Comparison of ENCODE assay signal across 37 cellular contexts in the genomic region with DNA sequence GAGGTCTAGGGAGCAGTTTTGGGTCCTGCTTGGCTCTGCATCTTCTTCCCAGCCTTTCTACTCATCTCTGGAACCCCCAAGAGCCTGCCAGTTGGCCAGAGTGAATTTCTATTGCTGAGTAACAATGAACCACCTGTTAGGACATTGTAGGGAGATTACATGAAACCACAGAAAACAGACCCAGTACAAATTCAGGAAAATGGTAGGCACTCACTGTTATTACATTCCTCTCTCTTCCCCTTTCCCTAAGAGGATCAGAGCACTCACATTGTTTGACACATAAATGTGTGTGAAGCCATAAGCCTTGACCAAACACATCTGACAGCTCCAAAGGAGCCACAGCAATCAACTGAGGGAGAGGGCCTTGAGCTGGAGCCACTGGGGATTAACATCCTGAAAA.
"Had no signal": no experiment of that assay in that cellular context is flagged by ENCODE, and none has a peak within 500 bp of the region (broad histone marks: within the 10 kb centered on the region; RNA-seq: fewer than 3 reads in every experiment).

No MANE protein-coding gene starts in this region.

- DNase-seq: activated CD4-positive, alpha-beta memory T cell treated with anti-CD3 and anti-CD28 coated beads, Interleukin-2, amount 10 ng/mL, durations not matched to agents 7 days and 5 days; activated CD4-positive, alpha-beta T cell treated with anti-CD3 and anti-CD28 coated beads for 1 hour; activated CD4-positive, alpha-beta T cell treated with anti-CD3 and anti-CD28 coated beads for 36 hours; activated CD4-positive, alpha-beta T cell treated with anti-CD3 and anti-CD28 coated beads for 48 hours; activated CD4-positive, alpha-beta T cell treated with anti-CD3 and anti-CD28 coated beads, Interleukin-2, amount 50 U/mL, for 48 hours; activated CD4-positive, CD25-positive, alpha-beta regulatory T cell; activated CD8-positive, alpha-beta memory T cell treated with anti-CD3 and anti-CD28 coated beads for 24 hours; activated CD8-positive, alpha-beta memory T cell treated with anti-CD3 and anti-CD28 coated beads, Interleukin-2, amount 10 ng/mL, durations not matched to agents 7 days and 5 days; activated CD8-positive, alpha-beta memory T cell treated with anti-CD3 and anti-CD28 coated beads, Interleukin-2, amount 50 U/mL, for 48 hours; activated CD8-positive, alpha-beta T cell treated with anti-CD3 and anti-CD28 coated beads, Interleukin-2, amount 10 ng/mL, durations not matched to agents 7 days and 5 days; activated effector memory CD4-positive, alpha-beta T cell treated with Interleukin-2 at 50 U/mL for 16 hours; activated gamma-delta T cell; activated naive CD4-positive, alpha-beta T cell treated with anti-CD3 and anti-CD28 coated beads, Interleukin-2, amount 10 ng/mL, durations not matched to agents 7 days and 5 days; activated naive CD4-positive, alpha-beta T cell treated with Interleukin-2 at 50 U/mL for 16 hours; activated naive CD8-positive, alpha-beta T cell treated with anti-CD3 and anti-CD28 coated beads, Interleukin-2, amount 10 ng/mL, durations not matched to agents 7 days and 5 days; activated naive CD8-positive, alpha-beta T cell treated with anti-CD3 and anti-CD28 coated beads, Interleukin-2, amount 50 U/mL, for 24 hours; activated T-cell treated with anti-CD3 and anti-CD28 coated beads, Interleukin-2, amount 50 U/mL, for 24 hours; activated T-cell treated with anti-CD3 and anti-CD28 coated beads, Interleukin-2, amount 50 U/mL, for 48 hours; amygdala; anterior cingulate cortex; caudate nucleus; cerebellar nuclear complex; T-helper 1 cell; T-helper 2 cell; T-helper 9 cell had no signal

- H3K27ac Mint-ChIP-seq: activated CD4-positive, alpha-beta memory T cell treated with anti-CD3 and anti-CD28 coated beads, Interleukin-2, amount 10 ng/mL, durations not matched to agents 7 days and 5 days; activated CD4-positive, alpha-beta T cell treated with anti-CD3 and anti-CD28 coated beads for 36 hours; activated CD8-positive, alpha-beta memory T cell treated with anti-CD3 and anti-CD28 coated beads, Interleukin-2, amount 10 ng/mL, durations not matched to agents 7 days and 5 days; activated CD8-positive, alpha-beta T cell treated with anti-CD3 and anti-CD28 coated beads, Interleukin-2, amount 10 ng/mL, durations not matched to agents 7 days and 5 days; activated naive CD4-positive, alpha-beta T cell treated with anti-CD3 and anti-CD28 coated beads, Interleukin-2, amount 10 ng/mL, durations not matched to agents 7 days and 5 days; activated naive CD4-positive, alpha-beta T cell treated with anti-CD3 and anti-CD28 coated beads, Interleukin-2, amount 50 U/mL, for 24 hours; activated naive CD8-positive, alpha-beta T cell; activated naive CD8-positive, alpha-beta T cell treated with anti-CD3 and anti-CD28 coated beads, Interleukin-2, amount 10 ng/mL, durations not matched to agents 7 days and 5 days; activated naive CD8-positive, alpha-beta T cell treated with anti-CD3 and anti-CD28 coated beads, Interleukin-2, amount 50 U/mL, for 24 hours; activated T-cell treated with anti-CD3 and anti-CD28 coated beads, Interleukin-2, amount 50 U/mL, for 24 hours; activated T-helper 2 cell treated with anti-CD3 and anti-CD28 coated beads, Interferon-gamma antibody, Interleukin-2, Interleukin-4, amounts not matched to agents 10 μg/mL and 5 μg/mL and 100 μg/mL, durations not matched to agents 14 hours and 24 hours and 36 hours; brain; T-helper 1 cell treated with Interleukin-12 subunit alpha and Interleukin-12 subunit beta and Interleukin-4 antibody, amounts not matched to agents 30 μg/mL and 1 μg/mL, for 36 hours; T-helper 2 cell treated with Interferon-gamma antibody and Interleukin-4, amounts not matched to agents 5 μg/mL and 100 μg/mL, for 36 hours; WTC11 had no signal

- H3K4me3 ChIP-seq: ascending aorta, cardiac muscle cell had no signal

- H3K4me3 Mint-ChIP-seq: activated CD4-positive, alpha-beta memory T cell treated with anti-CD3 and anti-CD28 coated beads, Interleukin-2, amount 10 ng/mL, durations not matched to agents 7 days and 5 days; activated CD4-positive, alpha-beta T cell treated with anti-CD3 and anti-CD28 coated beads for 36 hours; activated CD8-positive, alpha-beta memory T cell treated with anti-CD3 and anti-CD28 coated beads, Interleukin-2, amount 10 ng/mL, durations not matched to agents 7 days and 5 days; activated CD8-positive, alpha-beta T cell treated with anti-CD3 and anti-CD28 coated beads, Interleukin-2, amount 10 ng/mL, durations not matched to agents 7 days and 5 days; activated naive CD4-positive, alpha-beta T cell treated with anti-CD3 and anti-CD28 coated beads, Interleukin-2, amount 10 ng/mL, durations not matched to agents 7 days and 5 days; activated naive CD4-positive, alpha-beta T cell treated with anti-CD3 and anti-CD28 coated beads, Interleukin-2, amount 50 U/mL, for 24 hours; activated naive CD8-positive, alpha-beta T cell; activated naive CD8-positive, alpha-beta T cell treated with anti-CD3 and anti-CD28 coated beads, Interleukin-2, amount 10 ng/mL, durations not matched to agents 7 days and 5 days; activated naive CD8-positive, alpha-beta T cell treated with anti-CD3 and anti-CD28 coated beads, Interleukin-2, amount 50 U/mL, for 24 hours; activated T-cell treated with anti-CD3 and anti-CD28 coated beads, Interleukin-2, amount 50 U/mL, for 24 hours; brain; central memory CD8-positive, alpha-beta T cell; T-helper 1 cell treated with Interleukin-12 subunit alpha and Interleukin-12 subunit beta and Interleukin-4 antibody, amounts not matched to agents 30 μg/mL and 1 μg/mL, for 36 hours; T-helper 2 cell treated with Interferon-gamma antibody and Interleukin-4, amounts not matched to agents 5 μg/mL and 100 μg/mL, for 36 hours; WTC11 had no signal

- ATAC-seq: activated CD4-positive, alpha-beta T cell treated with anti-CD3 and anti-CD28 coated beads for 36 hours; activated CD4-positive, CD25-positive, alpha-beta regulatory T cell treated with anti-CD3 and anti-CD28 coated beads, Interleukin-2, amount 50 U/mL, for 24 hours; activated CD8-positive, alpha-beta memory T cell treated with anti-CD3 and anti-CD28 coated beads, Interleukin-2, amount 10 ng/mL, durations not matched to agents 7 days and 5 days; activated CD8-positive, alpha-beta T cell treated with anti-CD3 and anti-CD28 coated beads, Interleukin-2, amount 10 ng/mL, durations not matched to agents 7 days and 5 days; activated naive CD8-positive, alpha-beta T cell treated with anti-CD3 and anti-CD28 coated beads, Interleukin-2, amount 50 U/mL, for 24 hours; WTC11 had no signal

- H3K27ac ChIP-seq: ascending aorta, cardiac muscle cell, VCaP had no signal

- H3K36me3 Mint-ChIP-seq: activated CD8-positive, alpha-beta memory T cell treated with anti-CD3 and anti-CD28 coated beads, Interleukin-2, amount 10 ng/mL, durations not matched to agents 7 days and 5 days; activated naive CD4-positive, alpha-beta T cell treated with anti-CD3 and anti-CD28 coated beads, Interleukin-2, amount 10 ng/mL, durations not matched to agents 7 days and 5 days; activated naive CD4-positive, alpha-beta T cell treated with anti-CD3 and anti-CD28 coated beads, Interleukin-2, amount 50 U/mL, for 24 hours; activated naive CD8-positive, alpha-beta T cell; activated naive CD8-positive, alpha-beta T cell treated with anti-CD3 and anti-CD28 coated beads, Interleukin-2, amount 10 ng/mL, durations not matched to agents 7 days and 5 days had no signal

- H3K27me3 Mint-ChIP-seq: activated CD4-positive, alpha-beta memory T cell treated with anti-CD3 and anti-CD28 coated beads, Interleukin-2, amount 10 ng/mL, durations not matched to agents 7 days and 5 days; activated CD4-positive, alpha-beta T cell treated with anti-CD3 and anti-CD28 coated beads for 36 hours; activated CD8-positive, alpha-beta memory T cell treated with anti-CD3 and anti-CD28 coated beads, Interleukin-2, amount 10 ng/mL, durations not matched to agents 7 days and 5 days; activated naive CD4-positive, alpha-beta T cell treated with anti-CD3 and anti-CD28 coated beads, Interleukin-2, amount 10 ng/mL, durations not matched to agents 7 days and 5 days; activated naive CD8-positive, alpha-beta T cell; activated naive CD8-positive, alpha-beta T cell treated with anti-CD3 and anti-CD28 coated beads, Interleukin-2, amount 10 ng/mL, durations not matched to agents 7 days and 5 days; activated naive CD8-positive, alpha-beta T cell treated with anti-CD3 and anti-CD28 coated beads, Interleukin-2, amount 50 U/mL, for 24 hours; activated T-cell treated with anti-CD3 and anti-CD28 coated beads, Interleukin-2, amount 50 U/mL, for 24 hours; central memory CD8-positive, alpha-beta T cell had no signal

- H3K36me3 ChIP-seq: ascending aorta, cardiac muscle cell had no signal

- H3K27me3 ChIP-seq: ascending aorta, cardiac muscle cell had no signal

- H3K4me1 Mint-ChIP-seq: activated CD4-positive, alpha-beta memory T cell treated with anti-CD3 and anti-CD28 coated beads, Interleukin-2, amount 10 ng/mL, durations not matched to agents 7 days and 5 days; activated CD4-positive, alpha-beta T cell treated with anti-CD3 and anti-CD28 coated beads for 36 hours; activated CD8-positive, alpha-beta memory T cell treated with anti-CD3 and anti-CD28 coated beads, Interleukin-2, amount 10 ng/mL, durations not matched to agents 7 days and 5 days; activated naive CD4-positive, alpha-beta T cell treated with anti-CD3 and anti-CD28 coated beads, Interleukin-2, amount 10 ng/mL, durations not matched to agents 7 days and 5 days; activated naive CD4-positive, alpha-beta T cell treated with anti-CD3 and anti-CD28 coated beads, Interleukin-2, amount 50 U/mL, for 24 hours; activated naive CD8-positive, alpha-beta T cell treated with anti-CD3 and anti-CD28 coated beads, Interleukin-2, amount 10 ng/mL, durations not matched to agents 7 days and 5 days; activated naive CD8-positive, alpha-beta T cell treated with anti-CD3 and anti-CD28 coated beads, Interleukin-2, amount 50 U/mL, for 24 hours; brain; central memory CD8-positive, alpha-beta T cell; WTC11 had no signal
